ENCODE assay signal across 10 cellular contexts in the genomic region with DNA sequence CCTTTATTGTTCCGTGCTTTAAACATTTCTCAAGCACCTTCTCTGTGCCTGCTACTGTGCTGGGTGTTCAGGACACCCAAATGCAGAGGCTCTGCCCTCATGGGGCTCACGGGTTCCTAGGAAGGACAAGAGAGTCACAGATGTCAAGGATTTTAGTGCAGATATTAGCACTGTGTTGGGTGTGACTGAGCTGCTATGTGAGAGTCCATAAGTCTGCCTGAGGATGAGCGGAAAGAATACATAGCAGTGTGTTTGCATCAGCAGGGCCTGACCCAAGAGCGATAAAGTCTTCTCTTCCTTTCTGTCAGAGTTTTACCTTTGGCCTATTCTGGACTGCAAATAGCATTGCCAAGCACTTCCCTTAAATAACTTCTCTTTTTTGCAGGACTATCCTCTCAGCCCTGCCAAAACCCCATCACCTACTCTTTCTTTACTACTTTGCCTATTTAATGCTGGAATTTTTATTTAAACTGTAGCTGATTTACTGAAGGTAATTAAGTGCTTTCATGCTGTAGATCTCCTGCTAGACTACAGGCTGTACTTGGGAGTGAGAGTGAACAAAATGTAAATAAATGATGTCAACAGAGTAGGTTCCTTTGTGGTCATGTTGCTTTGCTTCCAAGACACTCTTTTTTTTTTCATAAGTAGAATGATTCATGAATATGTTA.
DNase-seq lines count a peak whose midpoint lies in the region; ATAC-seq and TF ChIP-seq lines count a peak whose summit lies in the region.
"Had no signal": no experiment of that assay in that cellular context is flagged by ENCODE, and none has a peak within 500 bp of the region (broad histone marks: within the 10 kb centered on the region; RNA-seq: fewer than 3 reads in every experiment).

No MANE protein-coding gene starts in this region.

- H3K27ac Mint-ChIP-seq in Caco-2 (ENCODE audit: unreplicated experiment) (no peak overlapping the region), H9 (no peak overlapping the region)
- H3K27ac Mint-ChIP-seq in naive thymus-derived CD4-positive, alpha-beta T cell = no peak overlapping the region

- H3K79me1 ChIP-seq in H9 (ENCODE audit: insufficient read depth, low read depth, low read length, poor library complexity, severe bottlenecking) = no peaks in the 10 kb centered on the region

- intact Hi-C loops in Caco-2 (cut with micrococcal nuclease; ENCODE audit: unreplicated experiment) = loop anchor here (2.0 kb wide), 1 partner anchor 34 kb away; no protein-coding TSS in a partner anchor
- intact Hi-C loops in esophagus muscularis mucosa (cut with DNase I) = no loop called here
- intact Hi-C loops in naive thymus-derived CD4-positive, alpha-beta T cell (cut with micrococcal nuclease) = no loop called here
- intact Hi-C loops in thyroid gland (cut with DNase I) = no loop called here

- TF ChIP-seq POLR2A in esophagus muscularis mucosa (IDR thresholded peaks at IDR 0.05; ENCODE audit: low read depth) = no peak
- no peak for TF ChIP-seq POLR2A in thyroid gland (IDR thresholded peaks at IDR 0.05)

- H3K4me2 ChIP-seq in H9 (ENCODE audit: insufficient read depth, insufficient read length, low read length) = no peak overlapping the region

- H3K18ac ChIP-seq in H9 (ENCODE audit: insufficient read length, low read depth, low read length) = no peak overlapping the region

- peaks cover 18% of the 10 kb centered on the region for H3K4me1 ChIP-seq in Caco-2
- H3K4me1 ChIP-seq in esophagus muscularis mucosa = peaks cover 21 to 81% (median 76%) of the 10 kb centered on the region in 4 donors
- H3K4me1 ChIP-seq in naive thymus-derived CD4-positive, alpha-beta T cell (ENCODE audit: control insufficient read depth in 2 of 2, insufficient read depth in 2 of 2, low read length in 2 of 2) = no peaks in the 10 kb centered on the region
- H3K4me1 ChIP-seq in H9 (ENCODE audit: insufficient read depth, low read length) = no peaks in the 10 kb centered on the region
- peaks cover 0 to 5% of the 10 kb centered on the region in 2 donors for H3K4me1 ChIP-seq in thyroid gland

- no peaks in the 10 kb centered on the region for H3K9me3 ChIP-seq in Caco-2
- no peaks in the 10 kb centered on the region for H3K9me3 ChIP-seq in esophagus muscularis mucosa
- no peaks in the 10 kb centered on the region for H3K9me3 ChIP-seq in naive thymus-derived CD4-positive, alpha-beta T cell (ENCODE audit: control insufficient read depth in 2 of 3, low read length in 3 of 3)
- H3K9me3 ChIP-seq in H9 (ENCODE audit: control insufficient read depth, low read depth, low read length) = no peaks in the 10 kb centered on the region
- no peaks in the 10 kb centered on the region for H3K9me3 ChIP-seq in thyroid gland

- POLR2A ChIA-PET in Caco-2 (lab: Charles Lee) = no interaction called here
- POLR2A ChIA-PET in naive thymus-derived CD4-positive, alpha-beta T cell (lab: Charles Lee) = no interaction called here

- no TSS peak for BruUV-seq in Caco-2 (replicated peaks; lab: Mats Ljungman, UMichigan)

- TF ChIP-seq CTCF in Caco-2 (IDR thresholded peaks at IDR 0.05; ENCODE audit: insufficient read depth in 1 of 2, low read depth in 1 of 2, low read length in 1 of 2, severe bottlenecking in 1 of 2, unreplicated experiment in 1 of 2) = no peak
- TF ChIP-seq CTCF in esophagus muscularis mucosa (IDR thresholded peaks at IDR 0.05) = no peak
- TF ChIP-seq CTCF in H9 (conservative IDR thresholded peaks at IDR 0.05) = no peak
- TF ChIP-seq CTCF in thyroid gland (IDR thresholded peaks at IDR 0.05) = no peak

- no peak overlapping the region for H4K91ac ChIP-seq in H9 (ENCODE audit: insufficient read length, low read depth, low read length)

- peak; percentile 10 to 44 for DNase-seq in Caco-2
- peak; percentile 95 for DNase-seq in NOMO-1 treated with dmso at 0.1 percent for 144 hours (lab: John Stamatoyannopoulos, UW; ENCODE audit: unreplicated experiment)
- no peak for DNase-seq in esophagus muscularis mucosa (ENCODE audit: extremely low spot score)
- DNase-seq in naive thymus-derived CD4-positive, alpha-beta T cell = no peak
- DNase-seq in H9 = no peak
- DNase-seq in thyroid gland = no peak
- DNase-seq: caudate nucleus, GOT3 had no signal

- no peak overlapping the region for H3K56ac ChIP-seq in H9 (ENCODE audit: insufficient read length, low read depth, low read length)

- no peak overlapping the region for H2BK12ac ChIP-seq in H9 (ENCODE audit: insufficient read length, low read depth, low read length)

- H2BK15ac ChIP-seq in H9 (ENCODE audit: low read depth, low read length) = no peak overlapping the region

- H3K36me3 ChIP-seq in Caco-2 (ENCODE audit: control insufficient read depth, insufficient read depth, low read length) (no peaks in the 10 kb centered on the region), esophagus muscularis mucosa (peaks cover 0 to 22% (median 6%) of the 10 kb centered on the region in 4 donors), thyroid gland (no peaks in the 10 kb centered on the region)
- no peaks in the 10 kb centered on the region for H3K36me3 ChIP-seq in naive thymus-derived CD4-positive, alpha-beta T cell (ENCODE audit: control insufficient read depth in 2 of 3, insufficient read depth in 3 of 3, low read length in 3 of 3)

- H2AK5ac ChIP-seq in H9 (ENCODE audit: insufficient read length, low read length) = no peak overlapping the region

- no peak overlapping the region for H4K8ac ChIP-seq in H9 (replicated peaks; ENCODE audit: insufficient read length, low read depth, low read length)

- no peak overlapping the region for H2BK20ac ChIP-seq in H9 (ENCODE audit: low read depth, low read length, poor library complexity, severe bottlenecking)

- H3K4me1 Mint-ChIP-seq in Caco-2 (ENCODE audit: low read depth, unreplicated experiment) (peaks cover 27% of the 10 kb centered on the region), H9 (0 out of 4 replicates have a peak, but pooled peaks cover 0 to 2% of the 10 kb centered on the region in 2 experiments)
- H3K4me1 Mint-ChIP-seq in naive thymus-derived CD4-positive, alpha-beta T cell = peaks cover 3 to 8% (median 5%) of the 10 kb centered on the region in 7 donors

- no peak overlapping the region for H3T11ph ChIP-seq in H9 (ENCODE audit: low read length)

- no peaks in the 10 kb centered on the region for H4K20me1 ChIP-seq in H9 (ENCODE audit: control insufficient read depth, insufficient read depth, insufficient read length)

- no peaks in the 10 kb centered on the region for H3K79me2 ChIP-seq in H9 (ENCODE audit: insufficient read depth, low read length)

- H2BK120ac ChIP-seq in H9 (ENCODE audit: low read depth, low read length, poor library complexity, severe bottlenecking) = no peak overlapping the region

- no peak overlapping the region for H2BK5ac ChIP-seq in H9 (ENCODE audit: insufficient read length, low read length)

- ATAC-seq in naive thymus-derived CD4-positive, alpha-beta T cell = peak; percentile 75
- no peak for ATAC-seq in HG02870 (IDR thresholded peaks at IDR 0.05; ENCODE audit: unreplicated experiment)
- ATAC-seq in GM21825 (IDR thresholded peaks at IDR 0.05; ENCODE audit: unreplicated experiment) = no peak

- H3K27me3 ChIP-seq in Caco-2 (replicated peaks; ENCODE audit: control insufficient read depth, insufficient read depth, low read length) = no peaks in the 10 kb centered on the region
- H3K27me3 ChIP-seq in esophagus muscularis mucosa = no peaks in the 10 kb centered on the region
- H3K27me3 ChIP-seq in naive thymus-derived CD4-positive, alpha-beta T cell (ENCODE audit: control insufficient read depth in 2 of 2, insufficient read depth in 2 of 2, low read length in 2 of 2) = no peaks in the 10 kb centered on the region
- H3K27me3 ChIP-seq in H9 (ENCODE audit: insufficient read depth, low read length) = no peaks in the 10 kb centered on the region
- no peaks in the 10 kb centered on the region for H3K27me3 ChIP-seq in thyroid gland

- no peak overlapping the region for H2AFZ ChIP-seq in H9 (ENCODE audit: low read length)

- H3K27ac ChIP-seq in esophagus muscularis mucosa (replicated peaks in 1 of 4) = peak overlapping the region; percentile 64 to 77 (median 66)
- no peak overlapping the region for H3K27ac ChIP-seq in naive thymus-derived CD4-positive, alpha-beta T cell (ENCODE audit: low read depth, low read length)
- no peak overlapping the region for H3K27ac ChIP-seq in H9 (ENCODE audit: insufficient read length, low read depth, low read length)
- H3K27ac ChIP-seq in thyroid gland = no peak overlapping the region

- no peak overlapping the region for H3K23ac ChIP-seq in H9 (ENCODE audit: insufficient read length, low read depth, low read length)

- no peaks in the 10 kb centered on the region for H3K23me2 ChIP-seq in H9 (ENCODE audit: insufficient read length, low read depth, low read length, poor library complexity, severe bottlenecking)

- no peak overlapping the region for H3K4ac ChIP-seq in H9 (ENCODE audit: low read depth, low read length)

- no peak overlapping the region for H4K5ac ChIP-seq in H9 (ENCODE audit: insufficient read length, low read depth, low read length)

- no peak overlapping the region for H3K9ac ChIP-seq in H9 (ENCODE audit: extremely low read depth, insufficient read length, low read length)

- H3K4me3 ChIP-seq in Caco-2 (ENCODE audit: low read depth, low read length) (no peak overlapping the region), esophagus muscularis mucosa (no peak overlapping the region), thyroid gland (replicated peaks in 1 of 3) (no peak overlapping the region)
- no peak overlapping the region for H3K4me3 ChIP-seq in naive thymus-derived CD4-positive, alpha-beta T cell (ENCODE audit: low read length)

- no peak for TF ChIP-seq EP300 in esophagus muscularis mucosa (IDR thresholded peaks at IDR 0.05)

- no peak overlapping the region for H3K14ac ChIP-seq in H9 (ENCODE audit: insufficient read depth, low read length)

- no peaks in the 10 kb centered on the region for H3K9me3 Mint-ChIP-seq in Caco-2 (ENCODE audit: unreplicated experiment)
- H3K9me3 Mint-ChIP-seq in naive thymus-derived CD4-positive, alpha-beta T cell = peaks cover 0 to 2% (median 0%) of the 10 kb centered on the region in 11 donors
- H3K9me3 Mint-ChIP-seq in H9 = no peaks in the 10 kb centered on the region

- CTCF ChIA-PET in Caco-2 (lab: Charles Lee) = interaction anchor here (1.0 kb wide), 1 partner anchor 972 kb away, joined by 3 read pairs; no protein-coding TSS in a partner anchor
- CTCF ChIA-PET in naive thymus-derived CD4-positive, alpha-beta T cell (lab: Charles Lee) = no interaction called here

- no peak overlapping the region for H3K4me3 Mint-ChIP-seq in Caco-2 (ENCODE audit: unreplicated experiment)
- no peak overlapping the region for H3K4me3 Mint-ChIP-seq in naive thymus-derived CD4-positive, alpha-beta T cell
- no peak overlapping the region for H3K4me3 Mint-ChIP-seq in H9

- H3K27me3 Mint-ChIP-seq in Caco-2 (ENCODE audit: insufficient read depth, unreplicated experiment) = no peaks in the 10 kb centered on the region
- no peaks in the 10 kb centered on the region for H3K27me3 Mint-ChIP-seq in naive thymus-derived CD4-positive, alpha-beta T cell
- no peaks in the 10 kb centered on the region for H3K27me3 Mint-ChIP-seq in H9 (ENCODE audit: low read depth)

- H3K36me3 Mint-ChIP-seq in Caco-2 (ENCODE audit: insufficient read depth, unreplicated experiment) (peaks cover 30% of the 10 kb centered on the region), H9 (ENCODE audit: insufficient read depth in 1 of 3, low read depth in 3 of 3) (no peaks in the 10 kb centered on the region)
- peaks cover 0 to 40% (median 19%) of the 10 kb centered on the region in 5 donors for H3K36me3 Mint-ChIP-seq in naive thymus-derived CD4-positive, alpha-beta T cell

- 26% methylated on average over 4 of the region's 4 CpGs for WGBS in esophagus muscularis mucosa
- WGBS in H9 (ENCODE audit: extremely low coverage, insufficient read length, low lambda C conversion rate) = no CpG with 5 or more reads among the region's 4 CpGs
- 75 to 81% methylated on average over 4 of the region's 4 CpGs for WGBS in thyroid gland, 2 donors

Comparison
In these comparisons a context has a peak if more than half of its experiments do, and no peak if none do; other contexts are left out.
1. DNase-seq: peak in Caco-2 (2 of 2) and NOMO-1 treated with dmso at 0.1 percent for 144 hours (single experiment); none in esophagus muscularis mucosa (single experiment), naive thymus-derived CD4-positive, alpha-beta T cell (0 of 9), H9 (single experiment) and thyroid gland (0 of 2).
2. H3K27ac ChIP-seq: peak in esophagus muscularis mucosa (4 of 4); none in naive thymus-derived CD4-positive, alpha-beta T cell (single experiment), H9 (single experiment) and thyroid gland (0 of 3).